Comparison of ENCODE assay signal across 26 cellular contexts in genomic region chr3:197234947-197235914, GRCh38.
DNase-seq lines count a peak whose midpoint lies in the region; ATAC-seq, FAIRE-seq and TF ChIP-seq lines count a peak whose summit lies in the region.
"Had no signal": no experiment of that assay in that cellular context is flagged by ENCODE, and none has a peak within 500 bp of the region (broad histone marks: within the 10 kb centered on the region; RNA-seq: fewer than 3 reads in every experiment).

No MANE protein-coding gene starts in this region.

- H3K36me3 ChIP-seq in bronchial epithelial cell (ENCODE audit: control insufficient read depth, insufficient read depth, low read length): no peaks in the 10 kb centered on the region
- H3K36me3 ChIP-seq in right lobe of liver: no peaks in the 10 kb centered on the region
- no peaks in the 10 kb centered on the region for H3K36me3 ChIP-seq in kidney (ENCODE audit: control insufficient read depth in 1 of 2, insufficient read depth in 2 of 2, low read length in 2 of 2)
- H3K36me3 ChIP-seq: ascending aorta, lower lobe of right lung, neutrophil, Peyer's patch had no signal

- no peak overlapping the region for H3K4me3 Mint-ChIP-seq in activated naive CD4-positive, alpha-beta T cell treated with anti-CD3 and anti-CD28 coated beads for 36 hours
- H3K4me3 Mint-ChIP-seq: activated naive CD8-positive, alpha-beta T cell treated with anti-CD3 and anti-CD28 coated beads for 36 hours; H9 had no signal

- intact Hi-C loops in right cardiac atrium (cut with DNase I) (no loop called here), Right ventricle myocardium superior (cut with DNase I) (no loop called here), right lobe of liver (cut with DNase I) (no loop called here), kidney (cut with DNase I) (no loop called here)
- intact Hi-C loops in activated naive CD4-positive, alpha-beta T cell treated with anti-CD3 and anti-CD28 coated beads for 36 hours (cut with micrococcal nuclease): no loop called here

- peak; percentile 29 to 36 for ATAC-seq in right cardiac atrium
- ATAC-seq in Right ventricle myocardium superior (ENCODE audit: poor library complexity): no peak
- peak; percentile 25 to 49 (median 36) for ATAC-seq in right lobe of liver
- ATAC-seq in HG02938 (IDR thresholded peaks at IDR 0.05; ENCODE audit: unreplicated experiment): no peak
- ATAC-seq: lower lobe of right lung had no signal

- no peaks in the 10 kb centered on the region for H3K27me3 Mint-ChIP-seq in activated naive CD4-positive, alpha-beta T cell treated with anti-CD3 and anti-CD28 coated beads for 36 hours (ENCODE audit: low read depth)
- H3K27me3 Mint-ChIP-seq: activated naive CD8-positive, alpha-beta T cell treated with anti-CD3 and anti-CD28 coated beads for 36 hours had no signal

- WGBS in right cardiac atrium: 71% methylated on average over 4 of the region's 4 CpGs
- 36% methylated on average over 4 of the region's 4 CpGs for WGBS in right lobe of liver (ENCODE audit: insufficient coverage, low coverage, low lambda C conversion rate, missing lambda C conversion rate)

- H3K9me3 ChIP-seq in right cardiac atrium (ENCODE audit: control insufficient read depth, low read length): no peaks in the 10 kb centered on the region
- H3K9me3 ChIP-seq in right lobe of liver: no peaks in the 10 kb centered on the region
- no peaks in the 10 kb centered on the region for H3K9me3 ChIP-seq in kidney (ENCODE audit: control insufficient read depth in 1 of 2, low read length in 2 of 2)
- H3K9me3 ChIP-seq: lower lobe of right lung, neutrophil, Peyer's patch had no signal

- H3K4me3 ChIP-seq in right cardiac atrium (ENCODE audit: low read length) (no peak overlapping the region), bronchial epithelial cell (ENCODE audit: low read depth, low read length) (no peak overlapping the region), right lobe of liver (no peak overlapping the region), kidney (ENCODE audit: low read length in 2 of 2) (no peak overlapping the region)
- H3K4me3 ChIP-seq: ascending aorta; BLaER1 treated with 17β-estradiol and CSF1 and Interleukin-3, amounts not matched to agents 10 nM and 100 nM; lower lobe of right lung; Peyer's patch; skin epidermis had no signal

- TF ChIP-seq POLR2A in right lobe of liver (IDR thresholded peaks at IDR 0.05): no peak

- no peak for FAIRE-seq in bronchial epithelial cell (lab: Jason Lieb, UNC)
- FAIRE-seq in kidney (lab: Jason Lieb, UNC): no peak
- FAIRE-seq: GM12891 had no signal

- no peak overlapping the region for H3K9ac ChIP-seq in kidney (ENCODE audit: low read length in 2 of 2)
- H3K9ac ChIP-seq: BLaER1 treated with 17β-estradiol and CSF1 and Interleukin-3, amounts not matched to agents 10 nM and 100 nM had no signal

- DNase-seq in right cardiac atrium: no peak
- DNase-seq in Right ventricle myocardium superior: no peak
- DNase-seq in bronchial epithelial cell (ENCODE audit: low read depth): peak; percentile 23
- DNase-seq in right lobe of liver: peak in 1 of 3 donors; percentile 60
- no peak for DNase-seq in effector CD4-positive, alpha-beta T cell
- no peak for DNase-seq in kidney
- DNase-seq in activated naive CD4-positive, alpha-beta T cell treated with anti-CD3 and anti-CD28 coated beads for 36 hours: no peak
- DNase-seq: activated CD4-positive, alpha-beta T cell treated with anti-CD3 and anti-CD28 coated beads, Interleukin-2, amount 50 U/mL, for 4 hours; activated CD4-positive, CD25-positive, alpha-beta regulatory T cell; activated naive CD8-positive, alpha-beta T cell treated with anti-CD3 and anti-CD28 coated beads for 36 hours; Calu3; cerebellar nuclear complex; foreskin melanocyte; H9; lower lobe of right lung; NCI-H1105 treated with DMSO at 0.1 percent for 48 hours; NCI-H2081 treated with DMSO at 0.1 percent for 48 hours; NCI-H510A; Peyer's patch; stimulated activated CD4-positive, alpha-beta T cell treated with anti-CD3 and anti-CD28 coated beads, Interleukin-1b, Interleukin-23, amount 100 ng/mL, for 48 hours had no signal

- TF ChIP-seq CTCF in bronchial epithelial cell (IDR thresholded peaks at IDR 0.05; ENCODE audit: insufficient read depth, low read length, severe bottlenecking): no peak
- no peak for TF ChIP-seq CTCF in right lobe of liver (IDR thresholded peaks at IDR 0.05)
- TF ChIP-seq CTCF in kidney (IDR thresholded peaks at IDR 0.05; ENCODE audit: borderline replicate concordance, extremely low read depth, insufficient read depth): no peak

- H3K4me1 ChIP-seq in right cardiac atrium (ENCODE audit: control insufficient read depth, insufficient read depth, low read length) (peaks cover 3% of the 10 kb centered on the region), right lobe of liver (peaks cover 0 to 31% (median 13%) of the 10 kb centered on the region in 4 donors), kidney (ENCODE audit: control insufficient read depth in 1 of 2, insufficient read depth in 1 of 2, low read depth in 1 of 2, low read length in 2 of 2) (peaks cover 0 to 2% of the 10 kb centered on the region in 2 donors)
- H3K4me1 ChIP-seq: ascending aorta, lower lobe of right lung had no signal

- H3K27ac ChIP-seq in right cardiac atrium (ENCODE audit: low read length): no peak overlapping the region
- peak overlapping the region in 2 of 3 donors; percentile 43 to 59 for H3K27ac ChIP-seq in right lobe of liver
- H3K27ac ChIP-seq in kidney (ENCODE audit: low read depth in 2 of 2, low read length in 2 of 2): no peak overlapping the region
- H3K27ac ChIP-seq: ascending aorta; BLaER1 treated with 17β-estradiol and CSF1 and Interleukin-3, amounts not matched to agents 10 nM and 100 nM; lower lobe of right lung; neutrophil; Peyer's patch; skin epidermis had no signal

- CTCF ChIA-PET in activated naive CD4-positive, alpha-beta T cell treated with anti-CD3 and anti-CD28 coated beads for 36 hours (lab: Charles Lee): interaction anchor here (5.3 kb wide), 1 partner anchor 22 kb away, joined by 22 read pairs; no protein-coding TSS in a partner anchor

- peaks cover 5% of the 10 kb centered on the region for H3K9me3 Mint-ChIP-seq in activated naive CD4-positive, alpha-beta T cell treated with anti-CD3 and anti-CD28 coated beads for 36 hours

- peaks cover 23% of the 10 kb centered on the region for H3K36me3 Mint-ChIP-seq in activated naive CD4-positive, alpha-beta T cell treated with anti-CD3 and anti-CD28 coated beads for 36 hours (ENCODE audit: low read depth)

- H3K4me1 Mint-ChIP-seq in activated naive CD4-positive, alpha-beta T cell treated with anti-CD3 and anti-CD28 coated beads for 36 hours (ENCODE audit: low read depth): peaks cover 45% of the 10 kb centered on the region

- H3K27ac Mint-ChIP-seq in activated naive CD4-positive, alpha-beta T cell treated with anti-CD3 and anti-CD28 coated beads for 36 hours: no peak overlapping the region
- H3K27ac Mint-ChIP-seq: activated naive CD8-positive, alpha-beta T cell treated with anti-CD3 and anti-CD28 coated beads for 36 hours had no signal

- H3K27me3 ChIP-seq in right cardiac atrium (ENCODE audit: control insufficient read depth, insufficient read depth): no peaks in the 10 kb centered on the region
- H3K27me3 ChIP-seq in bronchial epithelial cell (ENCODE audit: control insufficient read depth, insufficient read depth, low read length): no peaks in the 10 kb centered on the region
- H3K27me3 ChIP-seq in right lobe of liver: no peaks in the 10 kb centered on the region
- H3K27me3 ChIP-seq: ascending aorta; BLaER1 treated with 17β-estradiol and CSF1 and Interleukin-3, amounts not matched to agents 10 nM and 100 nM; neutrophil; Peyer's patch had no signal

Comparison
In these comparisons a context has a peak if more than half of its experiments do, and no peak if none do; other contexts are left out.
1. ATAC-seq: peak in right cardiac atrium (2 of 2) and right lobe of liver (4 of 4); none in Right ventricle myocardium superior (single experiment) and HG02938 (single experiment).
2. H3K27ac ChIP-seq: peak in right lobe of liver (2 of 3); none in right cardiac atrium (single experiment) and kidney (0 of 2).